In genomic region chr17:48238933-48239602, GRCh38 we compare ENCODE assay signal across 30 cellular contexts.
DNase-seq lines count a peak whose midpoint lies in the region; ATAC-seq, FAIRE-seq and TF ChIP-seq lines count a peak whose summit lies in the region.
"Had no signal": no experiment of that assay in that cellular context is flagged by ENCODE, and none has a peak within 500 bp of the region (broad histone marks: within the 10 kb centered on the region; RNA-seq: fewer than 3 reads in every experiment).

No MANE protein-coding gene starts in this region.

- H3K9me3 Mint-ChIP-seq in natural killer cell, result no peaks in the 10 kb centered on the region
- no peaks in the 10 kb centered on the region for H3K9me3 Mint-ChIP-seq in GM23338
- H3K9me3 Mint-ChIP-seq: activated CD4-positive, alpha-beta memory T cell treated with anti-CD3 and anti-CD28 coated beads, Interleukin-2, amount 10 ng/mL, durations not matched to agents 7 days and 5 days; IgD-negative memory B cell had no signal

- peak overlapping the region; percentile 76 for H3K4me3 Mint-ChIP-seq in natural killer cell
- no peak overlapping the region for H3K4me3 Mint-ChIP-seq in GM23338
- H3K4me3 Mint-ChIP-seq: activated CD4-positive, alpha-beta memory T cell treated with anti-CD3 and anti-CD28 coated beads, Interleukin-2, amount 10 ng/mL, durations not matched to agents 7 days and 5 days; brain; IgD-negative memory B cell; neural crest cell had no signal

- CTCF ChIA-PET in A673 (lab: Charles Lee), result interaction anchor here (1.0 kb wide), 1 partner anchor 24 kb away, joined by 3 read pairs; no protein-coding TSS in a partner anchor
- CTCF ChIA-PET in HEK293 (lab: Yijun Ruan, JAX), result interaction anchor here (0.6 to 17.5 kb wide), 11 partner anchors 10 to 391 kb away, joined by 3 to 269 read pairs (median 5); partner anchors contain the start of gene HOXB6

- TF ChIP-seq CTCF in A673 (conservative IDR thresholded peaks at IDR 0.05; ENCODE audit: low read depth, low read length) (no peak), HEK293 (tag by site-specific recombination; IDR thresholded peaks at IDR 0.05) (no peak), natural killer cell (IDR thresholded peaks at IDR 0.05) (no peak), GM23338 (conservative IDR thresholded peaks at IDR 0.05; ENCODE audit: low read depth in 2 of 2) (no peak)

- H3K27ac ChIP-seq in A673 (ENCODE audit: low read depth, low read length, poor library complexity, severe bottlenecking) (peak overlapping the region; percentile 87), HEK293 (ENCODE audit: extremely low read depth, low read depth, low read length) (peak overlapping the region; percentile 71), GM23338 (ENCODE audit: low read depth) (no peak overlapping the region)
- H3K27ac ChIP-seq: BLaER1 treated with 17β-estradiol and CSF1 and Interleukin-3, amounts not matched to agents 10 nM and 100 nM; parathyroid adenoma; transverse colon had no signal

- H3K4me1 Mint-ChIP-seq in natural killer cell (peaks cover 80 to 85% of the 10 kb centered on the region in 2 donors), GM23338 (peaks cover 12% of the 10 kb centered on the region; the same call in 2 of the 3 replicates)

- H3F3A ChIP-seq in GM23338 (replicated peaks; ENCODE audit: low read depth), result no peaks in the 10 kb centered on the region

- H3K36me3 Mint-ChIP-seq in natural killer cell (no peaks in the 10 kb centered on the region), GM23338 (ENCODE audit: low read depth) (no peaks in the 10 kb centered on the region)
- H3K36me3 Mint-ChIP-seq: brain, IgD-negative memory B cell had no signal

- no peaks in the 10 kb centered on the region for H4K20me1 ChIP-seq in GM23338 (replicated peaks; ENCODE audit: insufficient read depth)
- H4K20me1 ChIP-seq: BLaER1 treated with 17β-estradiol and CSF1 and Interleukin-3, amounts not matched to agents 10 nM and 100 nM had no signal

- no TSS peak for BruUV-seq in A673 (replicated peaks; lab: Mats Ljungman, UMichigan)

- ATAC-seq in natural killer cell (peak; percentile 10 to 57 (median 41)), GM23338 (no peak), GM19395 (IDR thresholded peaks at IDR 0.05; ENCODE audit: unreplicated experiment) (no peak), HG03571 (IDR thresholded peaks at IDR 0.05; ENCODE audit: unreplicated experiment) (no peak)
- ATAC-seq: right cardiac atrium had no signal

- H3K4me2 ChIP-seq in GM23338, result no peak overlapping the region

- peaks cover 70% of the 10 kb centered on the region for H3K4me1 ChIP-seq in A673 (ENCODE audit: insufficient read depth, low read length, poor library complexity, severe bottlenecking)
- peaks cover 51% of the 10 kb centered on the region for H3K4me1 ChIP-seq in HEK293 (ENCODE audit: control insufficient read depth, insufficient read depth, low read length)
- no peaks in the 10 kb centered on the region for H3K4me1 ChIP-seq in GM23338 (ENCODE audit: insufficient read depth)
- H3K4me1 ChIP-seq: parathyroid adenoma had no signal

- peak overlapping the region; percentile 56 to 83 for H3K27ac Mint-ChIP-seq in natural killer cell
- H3K27ac Mint-ChIP-seq in GM23338, result no peak overlapping the region
- H3K27ac Mint-ChIP-seq: activated CD4-positive, alpha-beta memory T cell treated with anti-CD3 and anti-CD28 coated beads, Interleukin-2, amount 10 ng/mL, durations not matched to agents 7 days and 5 days; IgD-negative memory B cell had no signal

- no peak overlapping the region for H2AFZ ChIP-seq in GM23338
- H2AFZ ChIP-seq: parathyroid adenoma had no signal

- H3K9me3 ChIP-seq in A673 (ENCODE audit: low read depth, low read length, poor library complexity, severe bottlenecking) (no peaks in the 10 kb centered on the region), HEK293 (ENCODE audit: control insufficient read depth, insufficient read depth, low read depth, low read length) (no peaks in the 10 kb centered on the region)
- H3K9me3 ChIP-seq: BLaER1 treated with 17β-estradiol and CSF1 and Interleukin-3, amounts not matched to agents 10 nM and 100 nM; transverse colon had no signal

- H3K4me3 ChIP-seq in A673 (ENCODE audit: low read depth, low read length, poor library complexity, severe bottlenecking), result no peak overlapping the region
- no peak overlapping the region for H3K4me3 ChIP-seq in HEK293 (ENCODE audit: low read depth, low read length)
- H3K4me3 ChIP-seq in GM23338, result no peak overlapping the region
- H3K4me3 ChIP-seq: BLaER1 treated with 17β-estradiol and CSF1 and Interleukin-3, amounts not matched to agents 10 nM and 100 nM; transverse colon had no signal

- POLR2A ChIA-PET in A673 (lab: Charles Lee; ENCODE audit: low non-redundant PET), result interaction anchor here (0.6 kb wide), 1 partner anchor 208 kb away, joined by 3 read pairs; no protein-coding TSS in a partner anchor
- POLR2A ChIA-PET in HEK293 (lab: Yijun Ruan, JAX), result no interaction called here

- peak; percentile 56 for FAIRE-seq in TTC549 (lab: Jason Lieb, UNC)
- FAIRE-seq: keratinocyte had no signal

- H3K27me3 ChIP-seq in A673 (replicated peaks; ENCODE audit: insufficient read depth, low read depth, low read length, poor library complexity) (no peaks in the 10 kb centered on the region), GM23338 (ENCODE audit: insufficient read depth) (no peaks in the 10 kb centered on the region; the same call in 1 of the 2 replicates)
- H3K27me3 ChIP-seq: BLaER1 treated with 17β-estradiol and CSF1 and Interleukin-3, amounts not matched to agents 10 nM and 100 nM; transverse colon had no signal

- H3K36me3 ChIP-seq in A673 (ENCODE audit: insufficient read depth, low read length, poor library complexity, severe bottlenecking) (no peaks in the 10 kb centered on the region), HEK293 (ENCODE audit: control insufficient read depth in 2 of 2, insufficient read depth in 1 of 2, low read length in 2 of 2) (no peaks in the 10 kb centered on the region), GM23338 (ENCODE audit: insufficient read depth) (no peaks in the 10 kb centered on the region)
- H3K36me3 ChIP-seq: BLaER1 treated with 17β-estradiol and CSF1 and Interleukin-3, amounts not matched to agents 10 nM and 100 nM; transverse colon had no signal

- H3K27me3 Mint-ChIP-seq in natural killer cell (ENCODE audit: low read depth in 2 of 2), result no peaks in the 10 kb centered on the region
- no peaks in the 10 kb centered on the region for H3K27me3 Mint-ChIP-seq in GM23338 (ENCODE audit: insufficient read depth, low read depth, poor library complexity)
- H3K27me3 Mint-ChIP-seq: activated CD4-positive, alpha-beta memory T cell treated with anti-CD3 and anti-CD28 coated beads, Interleukin-2, amount 10 ng/mL, durations not matched to agents 7 days and 5 days had no signal

- intact Hi-C loops in A673 (cut with micrococcal nuclease; ENCODE audit: unreplicated experiment), result no loop called here
- intact Hi-C loops in natural killer cell (cut with micrococcal nuclease), result no loop called here

- no peaks in the 10 kb centered on the region for H3K9me2 ChIP-seq in GM23338 (ENCODE audit: insufficient read depth)

- DNase-seq in A673 (ENCODE audit: low spot score), result peak; percentile 71
- no peak for DNase-seq in natural killer cell
- no peak for DNase-seq in GM23338 (ENCODE audit: low spot score)
- DNase-seq in kidney glomerular epithelial cell (lab: John Stamatoyannopoulos, UW), result no peak
- DNase-seq: activated CD4-positive, alpha-beta memory T cell treated with anti-CD3 and anti-CD28 coated beads, Interleukin-2, amount 10 ng/mL, durations not matched to agents 7 days and 5 days; activated CD4-positive, CD25-positive, alpha-beta regulatory T cell treated with anti-CD3 and anti-CD28 coated beads, Interleukin-2, amount 50 U/mL, for 72 hours; activated CD8-positive, alpha-beta memory T cell treated with anti-CD3 and anti-CD28 coated beads, Interleukin-2, amount 50 U/mL, for 48 hours; activated gamma-delta T cell treated with Interleukin-2 at 50 U/mL for 16 hours; COR-L47; DMS79 treated with DMSO at 0.1 percent for 48 hours; effector CD4-positive, alpha-beta T cell; erythroblast; GOT3; NCI-H1092; NCI-H187; NCI-H2171 treated with DMSO at 0.1 percent for 48 hours; NCI-H526 treated with DMSO at 0.1 percent for 48 hours; right cardiac atrium; stimulated activated CD4-positive, alpha-beta T cell treated with anti-CD3 and anti-CD28 coated beads, Interleukin-2, amount 100 ng/mL, for 24 hours; transverse colon had no signal

- H3K79me2 ChIP-seq in GM23338 (replicated peaks; ENCODE audit: insufficient read depth), result no peaks in the 10 kb centered on the region
- H3K79me2 ChIP-seq: parathyroid adenoma had no signal

TF ChIP-seq in HEK293, 187 proteins besides CTCF, POLR2A, EP300 and RAD21 (continues in another document):
- TF ChIP-seq EGR2 (tag by site-specific recombination; IDR thresholded peaks at IDR 0.05; ENCODE audit: low read depth) (no peak), ZBTB8A (tag by site-specific recombination; IDR thresholded peaks at IDR 0.05) (0 out of 2 replicates have a peak, but pooled peaks have one; percentile 62), WT1 (tag by site-specific recombination; IDR thresholded peaks at IDR 0.05) (peak; percentile 78), ZBTB17 (tag by site-specific recombination; IDR thresholded peaks at IDR 0.05) (peak; percentile 28; the same call in 1 of the 2 replicates), HOXD13 (CRISPR knock-in tag; IDR thresholded peaks at IDR 0.05; ENCODE audit: borderline replicate concordance) (peak; percentile 24; the same call in 1 of the 2 replicates), GFI1B (tag by site-specific recombination; IDR thresholded peaks at IDR 0.05) (peak; percentile 54; the same call in 1 of the 2 replicates), ZIC2 (tag by site-specific recombination; IDR thresholded peaks at IDR 0.05) (peak; percentile 91), ZNF184 (tag by site-specific recombination; IDR thresholded peaks at IDR 0.05) (no peak), OVOL3 (tag by site-specific recombination; IDR thresholded peaks at IDR 0.05) (0 out of 2 replicates have a peak, but pooled peaks have one; percentile 71)

TF ChIP-seq in GM23338, 12 proteins besides CTCF, POLR2A, EP300 and RAD21 (continues in another document):
- no peak for TF ChIP-seq ZNF114 (CRISPR knock-in tag; IDR thresholded peaks at IDR 0.05)

Comparison
In these comparisons a context has a peak if more than half of its experiments do, and no peak if none do; other contexts are left out.
1. ATAC-seq: peak in natural killer cell (3 of 3); none in GM23338 (single experiment), GM19395 (single experiment) and HG03571 (single experiment).